ENCODE assay signal across 16 cellular contexts in the genomic region with DNA sequence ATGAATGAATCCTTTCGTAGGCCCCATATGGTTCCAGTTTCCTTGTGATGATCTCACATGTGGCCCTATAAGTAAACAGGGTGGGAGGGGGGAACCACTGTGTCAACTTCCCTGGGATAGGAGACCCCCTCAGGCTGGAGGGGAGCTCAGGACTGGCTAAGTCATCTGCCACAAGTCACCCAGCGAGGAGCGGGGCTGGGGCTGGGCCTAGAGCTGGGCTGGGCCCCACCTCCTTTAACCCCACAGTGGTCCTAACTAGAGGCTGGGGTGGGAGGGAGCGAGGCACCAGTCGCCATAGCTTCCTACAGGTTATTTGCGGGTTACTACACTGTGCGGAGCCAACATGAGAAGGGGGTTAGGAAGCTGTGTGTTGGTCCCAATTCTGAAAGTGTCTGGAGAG. TPM values are rescaled to one million over a fixed set of nuclear protein-coding genes. Genes with fewer than 3 reads are reported as not detected.
DNase-seq lines count a peak whose midpoint lies in the region; FAIRE-seq and TF ChIP-seq lines count a peak whose summit lies in the region.
"Had no signal": no experiment of that assay in that cellular context is flagged by ENCODE, and none has a peak within 500 bp of the region (broad histone marks: within the 10 kb centered on the region; RNA-seq: fewer than 3 reads in every experiment).

No MANE protein-coding gene starts in this region.

- peak overlapping the region; percentile 94 for H3K4ac ChIP-seq in trophoblast cell (ENCODE audit: low read depth, low read length)

- no peaks in the 10 kb centered on the region for H3K9me3 ChIP-seq in BLaER1 treated with 17β-estradiol and CSF1 and Interleukin-3, amounts not matched to agents 10 nM and 100 nM (replicated peaks in 1 of 11)
- H3K9me3 ChIP-seq in astrocyte (ENCODE audit: insufficient read depth, low read depth, low read length) (no peaks in the 10 kb centered on the region), trophoblast cell (ENCODE audit: insufficient read depth, low read depth, low read length) (no peaks in the 10 kb centered on the region)
- H3K9me3 ChIP-seq: left lung had no signal

- no peak overlapping the region for H4K91ac ChIP-seq in trophoblast cell (ENCODE audit: low read depth, low read length)

- peaks cover 1% of the 10 kb centered on the region for H3K36me3 Mint-ChIP-seq in astrocyte (ENCODE audit: low read depth, unreplicated experiment)
- H3K36me3 Mint-ChIP-seq: activated naive CD4-positive, alpha-beta T cell treated with anti-CD3 and anti-CD28 coated beads, Interleukin-2, amount 50 U/mL, for 24 hours had no signal

- no peak for TF ChIP-seq POLR2A in GM12891 (IDR thresholded peaks at IDR 0.05; ENCODE audit: low read depth, low read length)

- H3K23ac ChIP-seq in trophoblast cell (ENCODE audit: low read length): no peak overlapping the region

- no peaks in the 10 kb centered on the region for H3K9me3 Mint-ChIP-seq in astrocyte (ENCODE audit: unreplicated experiment)
- H3K9me3 Mint-ChIP-seq: activated naive CD4-positive, alpha-beta T cell treated with anti-CD3 and anti-CD28 coated beads, Interleukin-2, amount 50 U/mL, for 24 hours had no signal

- H3K4me3 Mint-ChIP-seq in astrocyte (ENCODE audit: unreplicated experiment): no peak overlapping the region
- H3K4me3 Mint-ChIP-seq: activated naive CD4-positive, alpha-beta T cell treated with anti-CD3 and anti-CD28 coated beads, Interleukin-2, amount 50 U/mL, for 24 hours had no signal

- no peak overlapping the region for H3K14ac ChIP-seq in trophoblast cell (ENCODE audit: low read length)

- peaks cover 0 to 19% (median 0%) of the 10 kb centered on the region in 11 experiments; a peak in 5 of 22 replicates for H3K27me3 ChIP-seq in BLaER1 treated with 17β-estradiol and CSF1 and Interleukin-3, amounts not matched to agents 10 nM and 100 nM
- H3K27me3 ChIP-seq in astrocyte (ENCODE audit: insufficient read depth, low read length) (no peaks in the 10 kb centered on the region), trophoblast cell (ENCODE audit: insufficient read depth, low read length) (no peaks in the 10 kb centered on the region)

- peak overlapping the region in 4 of 11 experiments; percentile 28 to 91 (median 64); a peak in 1 of 22 replicates for H3K9ac ChIP-seq in BLaER1 treated with 17β-estradiol and CSF1 and Interleukin-3, amounts not matched to agents 10 nM and 100 nM
- H3K9ac ChIP-seq in astrocyte (ENCODE audit: low read length): no peak overlapping the region
- H3K9ac ChIP-seq in trophoblast cell (ENCODE audit: low read length): no peak overlapping the region

- DNase-seq in astrocyte (ENCODE audit: low read depth) (no peak), iris pigment epithelial cell (ENCODE audit: low read depth) (peak; percentile 11), trophoblast cell (no peak), GM12891 (ENCODE audit: insufficient read length, low spot score) (no peak), occipital lobe (lab: John Stamatoyannopoulos, UW) (no peak), D721Med (ENCODE audit: insufficient read length, low spot score) (no peak)
- DNase-seq in stimulated activated CD4-positive, alpha-beta T cell treated with anti-CD3 and anti-CD28 coated beads, Interleukin-4, amount 100 ng/mL, for 24 hours: no peak
- DNase-seq: GOT3, NCI-H1105 treated with DMSO at 0.1 percent for 48 hours, NCI-H526, SW 1271 had no signal

- peak overlapping the region in 4 of 11 experiments; percentile 32 to 89 (median 84); a peak in 5 of 22 replicates for H3K27ac ChIP-seq in BLaER1 treated with 17β-estradiol and CSF1 and Interleukin-3, amounts not matched to agents 10 nM and 100 nM
- H3K27ac ChIP-seq in astrocyte (ENCODE audit: low read depth, low read length) (no peak overlapping the region), trophoblast cell (ENCODE audit: low read depth, low read length) (no peak overlapping the region)
- H3K27ac ChIP-seq: left lung had no signal

- no CpG with 5 or more reads among the region's 7 CpGs for WGBS in trophoblast cell (ENCODE audit: extremely low coverage, insufficient coverage, insufficient read length)

- H3K36me3 ChIP-seq in BLaER1 treated with 17β-estradiol and CSF1 and Interleukin-3, amounts not matched to agents 10 nM and 100 nM: peaks cover 0 to 5% (median 0%) of the 10 kb centered on the region in 11 experiments; a peak in 3 of 22 replicates
- H3K36me3 ChIP-seq in astrocyte (ENCODE audit: insufficient read depth, low read length): no peaks in the 10 kb centered on the region
- peaks cover 44 to 45% of the 10 kb centered on the region in 2 experiments for H3K36me3 ChIP-seq in trophoblast cell (ENCODE audit: control insufficient read depth in 1 of 2, insufficient read depth in 2 of 2, low read length in 2 of 2)
- H3K36me3 ChIP-seq: left lung had no signal

- TF ChIP-seq CTCF in astrocyte (IDR thresholded peaks at IDR 0.05; ENCODE audit: insufficient read depth, low read depth, low read length) (no peak), D721Med (IDR thresholded peaks at IDR 0.05; ENCODE audit: insufficient read depth, missing control alignments) (no peak)

- no peak overlapping the region for H4K8ac ChIP-seq in trophoblast cell (ENCODE audit: low read depth, low read length)

- no peak overlapping the region for H2AK5ac ChIP-seq in trophoblast cell (ENCODE audit: low read length)

- H3K4me1 ChIP-seq in BLaER1 treated with 17β-estradiol and CSF1 and Interleukin-3, amounts not matched to agents 10 nM and 100 nM: peaks cover 69 to 93% (median 86%) of the 10 kb centered on the region in 10 experiments
- H3K4me1 ChIP-seq in astrocyte (ENCODE audit: insufficient read depth, low read length) (peaks cover 47% of the 10 kb centered on the region), trophoblast cell (ENCODE audit: control insufficient read depth in 1 of 2, insufficient read depth in 2 of 2, low read length in 2 of 2) (peaks cover 37 to 40% of the 10 kb centered on the region in 2 experiments)

- H3K27me3 Mint-ChIP-seq in astrocyte (ENCODE audit: low read depth, unreplicated experiment): peaks cover 2% of the 10 kb centered on the region

- peaks cover 19% of the 10 kb centered on the region for H3K4me1 Mint-ChIP-seq in astrocyte (ENCODE audit: low read depth, unreplicated experiment)
- H3K4me1 Mint-ChIP-seq: activated naive CD4-positive, alpha-beta T cell treated with anti-CD3 and anti-CD28 coated beads, Interleukin-2, amount 50 U/mL, for 24 hours had no signal

- H2AFZ ChIP-seq in astrocyte (ENCODE audit: low read depth, low read length): no peak overlapping the region
- H2AFZ ChIP-seq in trophoblast cell (ENCODE audit: insufficient read depth, low read length, poor library complexity): no peak overlapping the region

- peaks cover 0 to 18% (median 8%) of the 10 kb centered on the region in 11 experiments; a peak in 10 of 22 replicates for H4K20me1 ChIP-seq in BLaER1 treated with 17β-estradiol and CSF1 and Interleukin-3, amounts not matched to agents 10 nM and 100 nM
- H4K20me1 ChIP-seq in astrocyte (ENCODE audit: insufficient read depth, low read length): peaks cover 14% of the 10 kb centered on the region

- no peak for FAIRE-seq in astrocyte (lab: Jason Lieb, UNC)
- no peak for FAIRE-seq in GM12891 (lab: Jason Lieb, UNC)
- no peak for FAIRE-seq in D721Med (lab: Jason Lieb, UNC)
- FAIRE-seq: colon, GM18507 had no signal

- H3K79me1 ChIP-seq in trophoblast cell (ENCODE audit: low read length): peaks cover 35% of the 10 kb centered on the region

- H3K79me2 ChIP-seq in astrocyte (ENCODE audit: insufficient read depth, low read length) (peaks cover 69% of the 10 kb centered on the region), trophoblast cell (ENCODE audit: control insufficient read depth, insufficient read depth, low read length, poor library complexity) (peaks cover 74% of the 10 kb centered on the region)

- H4K12ac ChIP-seq in trophoblast cell (ENCODE audit: low read depth, low read length): no peak overlapping the region

- peak overlapping the region; percentile 38 for H3K18ac ChIP-seq in trophoblast cell (ENCODE audit: low read length)

- no peak overlapping the region for H2BK12ac ChIP-seq in trophoblast cell (ENCODE audit: low read length)

- no peak overlapping the region for H2BK5ac ChIP-seq in trophoblast cell (ENCODE audit: low read depth, low read length, poor library complexity)

- no peak overlapping the region for H3K27ac Mint-ChIP-seq in astrocyte (ENCODE audit: unreplicated experiment)
- H3K27ac Mint-ChIP-seq: activated naive CD4-positive, alpha-beta T cell treated with anti-CD3 and anti-CD28 coated beads, Interleukin-2, amount 50 U/mL, for 24 hours had no signal

- no peak overlapping the region for H3K4me3 ChIP-seq in BLaER1 treated with 17β-estradiol and CSF1 and Interleukin-3, amounts not matched to agents 10 nM and 100 nM
- no peak overlapping the region for H3K4me3 ChIP-seq in astrocyte (ENCODE audit: insufficient read depth, low read depth, low read length)
- H3K4me3 ChIP-seq in trophoblast cell (ENCODE audit: low read depth, low read length): no peak overlapping the region
- H3K4me3 ChIP-seq: left lung had no signal

- H3K4me2 ChIP-seq in BLaER1 treated with 17β-estradiol and CSF1 and Interleukin-3, amounts not matched to agents 10 nM and 100 nM: peak overlapping the region; percentile 92 to 99 (median 98)
- H3K4me2 ChIP-seq in astrocyte (ENCODE audit: low read length): peak overlapping the region; percentile 9
- no peak overlapping the region for H3K4me2 ChIP-seq in trophoblast cell (ENCODE audit: low read length)

- H2BK120ac ChIP-seq in trophoblast cell (ENCODE audit: insufficient read depth, low read length, poor library complexity): no peak overlapping the region

TF ChIP-seq in GM12891, 5 proteins besides CTCF, POLR2A, EP300 and RAD21:
- TF ChIP-seq POLR2AphosphoS5 (IDR thresholded peaks at IDR 0.05; ENCODE audit: low read depth, low read length) (no peak), SPI1 (IDR thresholded peaks at IDR 0.05; ENCODE audit: low read depth, low read length) (no peak), POU2F2 (IDR thresholded peaks at IDR 0.05; ENCODE audit: low read depth, low read length) (no peak), PAX5 (IDR thresholded peaks at IDR 0.05; ENCODE audit: insufficient read depth, low read length, severe bottlenecking) (no peak), TAF1 (IDR thresholded peaks at IDR 0.05; ENCODE audit: low read depth, low read length) (no peak)

RNA-seq across cellular contexts. Expression of gene FBLN1, which starts 4.3 kb away (rescaled TPM):
- total RNA-seq in astrocyte (69.2 and 72.5 TPM in 2 replicates), occipital lobe (22.3 TPM)
- 1,067 and 1,077 TPM in 2 replicates for polyA plus RNA-seq in trophoblast cell (2013)
- polyA plus RNA-seq in GM12891 (2012; ENCODE audit: low read depth, missing spikeins): 0.03 TPM
